18 cellular contexts compared by ENCODE assay signal in the genomic region with DNA sequence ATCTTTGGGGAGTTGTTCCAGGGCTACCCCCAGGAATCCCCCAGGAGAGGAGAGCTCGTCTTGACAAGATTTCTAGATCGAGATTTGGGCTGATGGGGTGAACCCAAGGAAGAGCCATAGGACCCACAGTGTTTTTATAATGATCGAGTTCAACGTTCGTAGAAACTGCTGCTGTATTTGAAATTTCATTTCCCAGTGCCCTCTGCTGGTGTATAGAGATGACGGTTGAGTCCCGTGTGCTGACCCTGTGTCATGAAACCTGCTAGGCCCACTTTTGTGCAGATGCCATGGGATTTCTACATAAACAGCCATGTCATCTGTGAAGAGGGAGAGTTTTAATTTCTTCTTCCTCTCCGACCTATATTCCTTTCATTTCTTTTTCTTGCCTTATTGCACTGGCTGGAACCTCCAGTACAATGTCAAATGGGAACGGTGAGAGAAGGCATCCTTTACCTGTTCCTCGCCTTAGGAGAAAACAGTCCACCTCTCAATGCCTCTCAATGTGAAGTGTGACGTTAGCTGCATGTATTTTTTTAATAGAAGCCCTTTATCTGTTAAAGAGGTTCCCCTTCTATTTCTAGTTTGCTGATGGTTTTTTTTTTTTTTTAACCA. TPM values are rescaled to one million over a fixed set of nuclear protein-coding genes. Genes with fewer than 3 reads are reported as not detected.
DNase-seq lines count a peak whose midpoint lies in the region; ATAC-seq, FAIRE-seq and TF ChIP-seq lines count a peak whose summit lies in the region.
"Had no signal": no experiment of that assay in that cellular context is flagged by ENCODE, and none has a peak within 500 bp of the region (broad histone marks: within the 10 kb centered on the region; RNA-seq: fewer than 3 reads in every experiment).

No MANE protein-coding gene starts in this region.

- H3K27me3 ChIP-seq in H9 (ENCODE audit: insufficient read depth, low read length) (no peaks in the 10 kb centered on the region), Karpas-422 (ENCODE audit: low read length) (no peaks in the 10 kb centered on the region), K562 (ENCODE audit: control insufficient read depth in 2 of 2, insufficient read depth in 2 of 2, low read length in 2 of 2) (peaks cover 35 to 77% of the 10 kb centered on the region in 2 experiments), aorta (ENCODE audit: control insufficient read depth in 1 of 2, insufficient read depth in 2 of 2, low read length in 1 of 2) (no peaks in the 10 kb centered on the region)
- H3K27me3 ChIP-seq: BE2C had no signal

- H4K91ac ChIP-seq in H9 (ENCODE audit: insufficient read length, low read depth, low read length), result no peak overlapping the region

- no peak overlapping the region for H3K4me3 Mint-ChIP-seq in H9
- H3K4me3 Mint-ChIP-seq in stimulated activated naive B cell treated with anti-CD40 and anti-IgM and Interleukin-4, amounts not matched to agents 10 μg/mL and 1 μg/mL and 100 μg/mL, for 72 hours, result no peak overlapping the region
- H3K4me3 Mint-ChIP-seq: CD4-positive, alpha-beta T cell; GM23338 had no signal

- H4K5ac ChIP-seq in H9 (ENCODE audit: insufficient read length, low read depth, low read length), result no peak overlapping the region

- no peak for TF ChIP-seq EP300 in K562 (IDR thresholded peaks at IDR 0.05; ENCODE audit: low read length)

- POLR2A ChIA-PET in K562 (lab: Yijun Ruan, JAX), result interaction anchor here (0.6 kb wide), 1 partner anchor 38 kb away, joined by 3 read pairs; the partner anchor contains the start of gene SLCO4A1

- no peak overlapping the region for H3K56ac ChIP-seq in H9 (ENCODE audit: insufficient read length, low read depth, low read length)

- H2AK5ac ChIP-seq in H9 (ENCODE audit: insufficient read length, low read length), result no peak overlapping the region

- no CpG with 5 or more reads among the region's 11 CpGs for WGBS in H9 (ENCODE audit: extremely low coverage, insufficient read length, low lambda C conversion rate)
- 4% methylated on average over 11 of the region's 11 CpGs for WGBS in K562 (ENCODE audit: insufficient coverage, low coverage, missing lambda C conversion rate)
- WGBS in aorta, 2 donors, result 93% methylated on average over 11 of the region's 11 CpGs

- H3K14ac ChIP-seq in H9 (ENCODE audit: insufficient read depth, low read length), result no peak overlapping the region

- no peak overlapping the region for H2BK12ac ChIP-seq in H9 (ENCODE audit: insufficient read length, low read depth, low read length)

- no peaks in the 10 kb centered on the region for H3K9me1 ChIP-seq in K562 (ENCODE audit: control insufficient read depth, insufficient read depth, low read length)

- in situ Hi-C loops in K562 (cut with MboI), result no loop called here

- peaks cover 23% of the 10 kb centered on the region for H3K27me3 Mint-ChIP-seq in H9 (ENCODE audit: low read depth)
- H3K27me3 Mint-ChIP-seq in stimulated activated naive B cell treated with anti-CD40 and anti-IgM and Interleukin-4, amounts not matched to agents 10 μg/mL and 1 μg/mL and 100 μg/mL, for 72 hours, result peaks cover 7 to 11% of the 10 kb centered on the region in 2 donors
- H3K27me3 Mint-ChIP-seq: CD4-positive, alpha-beta T cell had no signal

- H3K9me2 ChIP-seq in Karpas-422 (replicated peaks; ENCODE audit: insufficient read depth, low read length), result no peaks in the 10 kb centered on the region

- H3K4me2 ChIP-seq in H9 (ENCODE audit: insufficient read depth, insufficient read length, low read length) (no peak overlapping the region), Karpas-422 (ENCODE audit: low read depth, low read length, poor library complexity, severe bottlenecking) (no peak overlapping the region), K562 (ENCODE audit: insufficient read depth, low read length) (no peak overlapping the region)
- H3K4me2 ChIP-seq: GM23338 had no signal

- H3K9me3 ChIP-seq in H9 (ENCODE audit: control insufficient read depth, low read depth, low read length), result no peaks in the 10 kb centered on the region
- no peaks in the 10 kb centered on the region for H3K9me3 ChIP-seq in Karpas-422 (ENCODE audit: low read length)
- 0 out of 2 replicates have a peak, but pooled peaks cover 2% of the 10 kb centered on the region for H3K9me3 ChIP-seq in K562 (replicated peaks; ENCODE audit: control insufficient read depth, insufficient read depth, low read depth, low read length)
- peaks cover 3% of the 10 kb centered on the region for H3K9me3 ChIP-seq in aorta (ENCODE audit: control insufficient read depth, low read length)
- H3K9me3 ChIP-seq: BE2C had no signal

- BruUV-seq in K562 (replicated peaks; lab: Mats Ljungman, UMichigan), result no TSS peak

- DNase-seq in H9 (no peak), Karpas-422 (peak; percentile 64), K562 (ENCODE audit: extremely low read depth in 1 of 4, low spot score in 3 of 4) (no peak), aorta (no peak), RKO (ENCODE audit: low spot score) (no peak)
- DNase-seq in stimulated activated naive B cell treated with anti-CD40 and anti-IgM and Interleukin-4, amounts not matched to agents 10 μg/mL and 1 μg/mL and 100 μg/mL, for 72 hours, result no peak
- DNase-seq: ACHN; BE2C; CD4-positive, alpha-beta T cell; DMS153; DMS79; GF-D8 had no signal

- no peaks in the 10 kb centered on the region for H3K4me1 Mint-ChIP-seq in H9
- H3K4me1 Mint-ChIP-seq in stimulated activated naive B cell treated with anti-CD40 and anti-IgM and Interleukin-4, amounts not matched to agents 10 μg/mL and 1 μg/mL and 100 μg/mL, for 72 hours, result peaks cover 7 to 8% of the 10 kb centered on the region in 2 donors

- H4K20me1 ChIP-seq in H9 (ENCODE audit: control insufficient read depth, insufficient read depth, insufficient read length), result no peaks in the 10 kb centered on the region
- no peaks in the 10 kb centered on the region for H4K20me1 ChIP-seq in Karpas-422 (ENCODE audit: insufficient read depth, low read depth, low read length)
- H4K20me1 ChIP-seq in K562 (replicated peaks; ENCODE audit: control insufficient read depth, insufficient read depth, low read length), result no peaks in the 10 kb centered on the region

- no peak overlapping the region for H2BK15ac ChIP-seq in H9 (ENCODE audit: low read depth, low read length)

- no peaks in the 10 kb centered on the region for H3K79me2 ChIP-seq in H9 (ENCODE audit: insufficient read depth, low read length)
- no peaks in the 10 kb centered on the region for H3K79me2 ChIP-seq in Karpas-422 (ENCODE audit: low read length)
- H3K79me2 ChIP-seq in K562 (ENCODE audit: control insufficient read depth, insufficient read depth, low read length), result no peaks in the 10 kb centered on the region

- no peak overlapping the region for H4K8ac ChIP-seq in H9 (replicated peaks; ENCODE audit: insufficient read length, low read depth, low read length)

- no peak overlapping the region for H3K9ac ChIP-seq in H9 (ENCODE audit: extremely low read depth, insufficient read length, low read length)
- H3K9ac ChIP-seq in Karpas-422 (ENCODE audit: low read length), result no peak overlapping the region
- no peak overlapping the region for H3K9ac ChIP-seq in K562 (ENCODE audit: insufficient read depth in 1 of 2, low read depth in 2 of 2, low read length in 2 of 2)

- no peak overlapping the region for H3K27ac ChIP-seq in H9 (ENCODE audit: insufficient read length, low read depth, low read length)
- no peak overlapping the region for H3K27ac ChIP-seq in Karpas-422 (ENCODE audit: low read length)
- H3K27ac ChIP-seq in K562 (ENCODE audit: extremely low read depth, low read depth, low read length), result no peak overlapping the region
- H3K27ac ChIP-seq in aorta (ENCODE audit: low read depth in 1 of 2, low read length in 2 of 2), result no peak overlapping the region
- H3K27ac ChIP-seq: C4-2B had no signal

- TF ChIP-seq RAD21 in K562 (CRISPR knock-in tag; conservative IDR thresholded peaks at IDR 0.05 in 1 of 2, IDR thresholded peaks at IDR 0.05 in 1 of 2), result no peak

- no peak overlapping the region for H3K18ac ChIP-seq in H9 (ENCODE audit: insufficient read length, low read depth, low read length)

- no peak overlapping the region for H2BK20ac ChIP-seq in H9 (ENCODE audit: low read depth, low read length, poor library complexity, severe bottlenecking)

- no peak overlapping the region for H3T11ph ChIP-seq in H9 (ENCODE audit: low read length)

- intact Hi-C loops in K562 (cut with micrococcal nuclease), result no loop called here
- intact Hi-C loops in aorta (cut with DNase I), result no loop called here

- no peak for FAIRE-seq in K562 (lab: Jason Lieb, UNC)
- FAIRE-seq: A204.1, H54 had no signal

- H3K4me1 ChIP-seq in H9 (ENCODE audit: insufficient read depth, low read length) (no peaks in the 10 kb centered on the region), Karpas-422 (ENCODE audit: low read length) (no peaks in the 10 kb centered on the region), K562 (replicated peaks in 1 of 2; ENCODE audit: control insufficient read depth in 2 of 2, insufficient read depth in 2 of 2, low read length in 2 of 2) (peaks cover 0 to 19% of the 10 kb centered on the region in 2 experiments; a peak in 1 of 5 replicates), aorta (ENCODE audit: control insufficient read depth in 1 of 2, insufficient read depth in 2 of 2, low read length in 2 of 2) (no peaks in the 10 kb centered on the region)

- no peak overlapping the region for H2BK5ac ChIP-seq in H9 (ENCODE audit: insufficient read length, low read length)

- TF ChIP-seq CTCF in H9 (conservative IDR thresholded peaks at IDR 0.05) (0 out of 3 replicates have a peak, but pooled peaks have one; percentile 10), K562 (IDR thresholded peaks at IDR 0.05 in 2 of 3, conservative IDR thresholded peaks at IDR 0.05 in 1 of 3; ENCODE audit: insufficient read depth in 2 of 3, low read depth in 1 of 3, low read length in 3 of 3) (no peak)

- no peak overlapping the region for H3K23ac ChIP-seq in H9 (ENCODE audit: insufficient read length, low read depth, low read length)

- H2AFZ ChIP-seq in H9 (ENCODE audit: low read length), result no peak overlapping the region
- H2AFZ ChIP-seq in Karpas-422 (ENCODE audit: low read length), result no peak overlapping the region
- no peak overlapping the region for H2AFZ ChIP-seq in K562 (ENCODE audit: low read depth, low read length)
- H2AFZ ChIP-seq: GM23338 had no signal

- H3K36me3 ChIP-seq in Karpas-422 (ENCODE audit: insufficient read depth, low read length) (no peaks in the 10 kb centered on the region), K562 (ENCODE audit: control insufficient read depth, insufficient read depth, low read length) (no peaks in the 10 kb centered on the region), aorta (ENCODE audit: control insufficient read depth in 1 of 2, insufficient read depth in 2 of 2, low read length in 1 of 2) (no peaks in the 10 kb centered on the region)
- H3K36me3 ChIP-seq: BE2C had no signal

- peaks cover 11 to 13% of the 10 kb centered on the region in 2 experiments for H3K9me3 Mint-ChIP-seq in H9
- peaks cover 3 to 5% of the 10 kb centered on the region in 2 donors for H3K9me3 Mint-ChIP-seq in stimulated activated naive B cell treated with anti-CD40 and anti-IgM and Interleukin-4, amounts not matched to agents 10 μg/mL and 1 μg/mL and 100 μg/mL, for 72 hours
- H3K9me3 Mint-ChIP-seq: CD4-positive, alpha-beta T cell had no signal

- no peak overlapping the region for H3K27ac Mint-ChIP-seq in H9
- peak overlapping the region; percentile 62 for H3K27ac Mint-ChIP-seq in stimulated activated naive B cell treated with anti-CD40 and anti-IgM and Interleukin-4, amounts not matched to agents 10 μg/mL and 1 μg/mL and 100 μg/mL, for 72 hours
- H3K27ac Mint-ChIP-seq: CD4-positive, alpha-beta T cell; GM23338 had no signal

- ATAC-seq in K562, result no peak
- no peak for ATAC-seq in stimulated activated naive B cell treated with anti-CD40 and anti-IgM and Interleukin-4, amounts not matched to agents 10 μg/mL and 1 μg/mL and 100 μg/mL, for 72 hours (replicated peaks)
- no peak for ATAC-seq in GM21737 (IDR thresholded peaks at IDR 0.05; ENCODE audit: unreplicated experiment)
- ATAC-seq in aorta (ENCODE audit: low FRiP score), result no peak
- ATAC-seq: GM23338, HCT116 had no signal

- H3K36me3 Mint-ChIP-seq in H9 (ENCODE audit: insufficient read depth in 1 of 3, low read depth in 3 of 3), result peaks cover 2 to 11% (median 7%) of the 10 kb centered on the region in 3 experiments; a peak in 3 of 7 replicates
- H3K36me3 Mint-ChIP-seq in stimulated activated naive B cell treated with anti-CD40 and anti-IgM and Interleukin-4, amounts not matched to agents 10 μg/mL and 1 μg/mL and 100 μg/mL, for 72 hours, result peaks cover 3 to 23% of the 10 kb centered on the region in 2 donors

- TF ChIP-seq POLR2A in K562 (conservative IDR thresholded peaks at IDR 0.05), result no peak

- no peak overlapping the region for H3K4ac ChIP-seq in H9 (ENCODE audit: low read depth, low read length)

- no peaks in the 10 kb centered on the region for H3K23me2 ChIP-seq in H9 (ENCODE audit: insufficient read length, low read depth, low read length, poor library complexity, severe bottlenecking)

- no peak overlapping the region for H2BK120ac ChIP-seq in H9 (ENCODE audit: low read depth, low read length, poor library complexity, severe bottlenecking)

- CTCF ChIA-PET in K562 (lab: Yijun Ruan, JAX; ENCODE audit: low intra/inter-chr PET ratio), result interaction anchor here (0.7 kb wide), 1 partner anchor 9 kb away, joined by 5 read pairs; no protein-coding TSS in a partner anchor

- H3K79me1 ChIP-seq in H9 (ENCODE audit: insufficient read depth, low read depth, low read length, poor library complexity, severe bottlenecking), result no peaks in the 10 kb centered on the region

- H3K4me3 ChIP-seq in Karpas-422 (ENCODE audit: low read length) (no peak overlapping the region), K562 (no peak overlapping the region), aorta (ENCODE audit: low read length in 2 of 2) (no peak overlapping the region)
- H3K4me3 ChIP-seq: GM23338 had no signal

RNA-seq across cellular contexts. Expression of gene NTSR1, which starts 28.6 kb away (rescaled TPM):
- 0.07 and 0.11 TPM in 2 replicates for total RNA-seq in H9 (2021)
- total RNA-seq in Karpas-422 (2014; rRNA removed; shearing (Covaris generic); ENCODE audit: low replicate concordance), result not detected in 2 replicates
- 0.25 TPM in 1 of 2 replicates, not detected in the other for total RNA-seq in K562 (2011; cell fraction: chromatin; rRNA removed; ENCODE audit: low replicate concordance)
- 0.17 TPM in 1 of 2 replicates, not detected in the other for total RNA-seq in K562 (2011; cell fraction: nucleolus; rRNA removed)
- 0.15 TPM in 2 replicates for total RNA-seq in K562 (2011; cell fraction: nucleoplasm; rRNA removed)
- 0.41 TPM in 1 of 2 replicates, not detected in the other for total RNA-seq in K562 (2014; rRNA removed)
- 0.04 TPM in 1 of 2 replicates, not detected in the other for total RNA-seq in K562 (2014; rRNA removed; fragmentation: Illumina TruSeq; extraction: Trizol)
- 0.14 and 0.15 TPM in 2 replicates for total RNA-seq in K562 (2015; rRNA removed; fragmentation: Illumina TruSeq; extraction: Trizol)
- total RNA-seq in K562 (2021), result 0.38 and 0.40 TPM in 2 replicates
- 0.07 and 0.12 TPM in 2 replicates for polyA plus RNA-seq in K562 (2011; rRNA removed)
- polyA plus RNA-seq in K562 (2011; cell fraction: cytosol; rRNA removed), result 0.10 and 0.31 TPM in 2 replicates
- 0.13 and 0.24 TPM in 2 replicates for polyA plus RNA-seq in K562 (2011; cell fraction: nucleus; rRNA removed)
- 0.51 and 0.61 TPM in 2 replicates for polyA plus RNA-seq in K562 (2012)
- 0.22 and 0.25 TPM in 2 replicates for polyA plus RNA-seq in K562 (2014; fragmentation: Illumina TruSeq; extraction: Trizol)
- polyA plus RNA-seq in K562 (2014; fragmentation: Nextera tagmentation; extraction: Ambion mirVana), result not detected
- 0.04 and 0.12 TPM in 2 replicates for polyA plus RNA-seq in K562 (2014; rRNA removed)
- polyA minus RNA-seq in K562 (2011; rRNA and poly(A)+ RNA removed), result 0.06 and 0.07 TPM in 2 replicates
- polyA minus RNA-seq in K562 (2011; cell fraction: cytosol; rRNA and poly(A)+ RNA removed), result not detected in 2 replicates
- polyA minus RNA-seq in K562 (2011; cell fraction: nucleus; rRNA and poly(A)+ RNA removed), result 0.13 TPM in 1 of 2 replicates, not detected in the other
- not detected for total RNA-seq in aorta
- not detected for polyA plus RNA-seq in aorta

RNA-seq across cellular contexts. Expression of gene SLCO4A1, which starts 37.8 kb away (rescaled TPM):
- total RNA-seq in H9 (2021), result 8.4 and 9.4 TPM in 2 replicates
- total RNA-seq in Karpas-422 (2014; rRNA removed; shearing (Covaris generic); ENCODE audit: low replicate concordance), result 0.72 TPM in 1 of 2 replicates, not detected in the other
- total RNA-seq in K562 (2011; cell fraction: chromatin; rRNA removed; ENCODE audit: low replicate concordance), result 21.8 and 48.7 TPM in 2 replicates
- 35.3 and 40.5 TPM in 2 replicates for total RNA-seq in K562 (2011; cell fraction: nucleolus; rRNA removed)
- 24.4 TPM in 2 replicates for total RNA-seq in K562 (2011; cell fraction: nucleoplasm; rRNA removed)
- total RNA-seq in K562 (2014; rRNA removed), result 16.2 and 26.3 TPM in 2 replicates
- 6.8 and 7.3 TPM in 2 replicates for total RNA-seq in K562 (2014; rRNA removed; fragmentation: Illumina TruSeq; extraction: Trizol)
- total RNA-seq in K562 (2015; rRNA removed; fragmentation: Illumina TruSeq; extraction: Trizol), result 12.1 and 13.9 TPM in 2 replicates
- total RNA-seq in K562 (2021), result 21.9 and 25.2 TPM in 2 replicates
- 12.3 and 13.2 TPM in 2 replicates for polyA plus RNA-seq in K562 (2011; rRNA removed)
- 10.5 and 25.9 TPM in 2 replicates for polyA plus RNA-seq in K562 (2011; cell fraction: cytosol; rRNA removed)
- 46.8 and 83.4 TPM in 2 replicates for polyA plus RNA-seq in K562 (2011; cell fraction: nucleus; rRNA removed)
- 6.1 and 15.2 TPM in 2 replicates for polyA plus RNA-seq in K562 (2012)
- polyA plus RNA-seq in K562 (2014; fragmentation: Illumina TruSeq; extraction: Trizol), result 13.6 and 15.4 TPM in 2 replicates
- polyA plus RNA-seq in K562 (2014; fragmentation: Nextera tagmentation; extraction: Ambion mirVana), result 1 to 10 TPM; 1.6 to 3.1 TPM
- 12.8 and 17.7 TPM in 2 replicates for polyA plus RNA-seq in K562 (2014; rRNA removed)
- polyA minus RNA-seq in K562 (2011; rRNA and poly(A)+ RNA removed), result 5.1 and 5.5 TPM in 2 replicates
- 13.4 and 13.6 TPM in 2 replicates for polyA minus RNA-seq in K562 (2011; cell fraction: cytosol; rRNA and poly(A)+ RNA removed)
- 11.7 and 15.8 TPM in 2 replicates for polyA minus RNA-seq in K562 (2011; cell fraction: nucleus; rRNA and poly(A)+ RNA removed)
- total RNA-seq in aorta, result 10 to 100 TPM; 13.9 to 14.6 TPM
- polyA plus RNA-seq in aorta, result 1 to 10 TPM; 1.0 to 4.1 TPM
